8 cellular contexts compared by ENCODE assay signal in the genomic region with DNA sequence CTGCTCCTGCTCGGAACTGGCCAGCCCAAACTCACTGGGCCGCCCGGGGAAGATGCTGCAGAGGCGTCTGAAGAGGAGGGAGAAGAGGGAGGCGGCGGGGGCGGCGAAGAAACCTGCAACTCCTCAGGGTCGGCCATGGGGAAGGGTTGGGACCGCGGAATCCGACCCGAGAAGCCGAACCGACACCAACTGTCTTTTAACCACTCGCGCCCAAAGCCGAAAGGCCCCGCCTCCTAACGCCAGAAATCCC. TPM values are rescaled to one million over a fixed set of nuclear protein-coding genes. Genes with fewer than 3 reads are reported as not detected.
DNase-seq lines count a peak whose midpoint lies in the region; ATAC-seq, FAIRE-seq and TF ChIP-seq lines count a peak whose summit lies in the region.

A gene (minus strand): TSS at position 223 of the 250 bp plus-strand sequence. CDS start 86 bp downstream, at position 137.

- no peak for ATAC-seq in activated T-cell treated with anti-CD3 and anti-CD28 coated beads, Interleukin-2, amount 50 U/mL, for 4 hours
- ATAC-seq in right lobe of liver, result peak; percentile 1 to 2 (median 1)
- no peak for ATAC-seq in upper lobe of left lung (ENCODE audit: low FRiP score in 2 of 2)
- no peak for ATAC-seq in HG03196 (IDR thresholded peaks at IDR 0.05; ENCODE audit: unreplicated experiment)

- WGBS in right lobe of liver (ENCODE audit: insufficient coverage, low coverage, low lambda C conversion rate, missing lambda C conversion rate), result 0% methylated on average over 1 of the region's 20 CpGs
- 1% methylated on average over 20 of the region's 20 CpGs; no CpG with 5 or more reads in 1 of the 2 donors for WGBS in upper lobe of left lung, 2 donors

- no peaks in the 10 kb centered on the region for H3K9me3 Mint-ChIP-seq in activated T-cell treated with anti-CD3 and anti-CD28 coated beads, Interleukin-2, amount 50 U/mL, for 4 hours
- H3K9me3 Mint-ChIP-seq in astrocyte (ENCODE audit: unreplicated experiment), result no peaks in the 10 kb centered on the region

- no peaks in the 10 kb centered on the region for H3K27me3 Mint-ChIP-seq in activated T-cell treated with anti-CD3 and anti-CD28 coated beads, Interleukin-2, amount 50 U/mL, for 4 hours (ENCODE audit: low read depth)
- no peaks in the 10 kb centered on the region for H3K27me3 Mint-ChIP-seq in astrocyte (ENCODE audit: low read depth, unreplicated experiment)

- peak within 1 kb of the TSS; percentile 94 for H3K27ac ChIP-seq in astrocyte (ENCODE audit: low read depth, low read length)
- peak within 1 kb of the TSS; percentile 93 to 100 (median 99) for H3K27ac ChIP-seq in right lobe of liver
- H3K27ac ChIP-seq in upper lobe of left lung, result peak within 1 kb of the TSS; percentile 93 to 98 (median 95)

- H3K4me2 ChIP-seq in astrocyte (ENCODE audit: low read length), result peak within 1 kb of the TSS; percentile 92

- no peak for DNase-seq in activated T-cell treated with anti-CD3 and anti-CD28 coated beads, Interleukin-2, amount 50 U/mL, for 4 hours
- DNase-seq in activated T-cell treated with anti-CD3 and anti-CD28 coated beads for 4 hours (no peak), astrocyte (ENCODE audit: low read depth) (no peak), right lobe of liver (no peak), upper lobe of left lung (peak in 1 of 2 donors; percentile 88), D341Med (ENCODE audit: low spot score) (no peak), HuH-7 (ENCODE audit: low spot score) (no peak)

- intact Hi-C loops in right lobe of liver (cut with DNase I), result no loop called here

- no peaks in the 10 kb centered on the region for H3K9me3 ChIP-seq in astrocyte (ENCODE audit: insufficient read depth, low read depth, low read length)
- H3K9me3 ChIP-seq in right lobe of liver, result no peaks in the 10 kb centered on the region
- no peaks in the 10 kb centered on the region for H3K9me3 ChIP-seq in upper lobe of left lung

- no peaks in the 10 kb centered on the region for H4K20me1 ChIP-seq in astrocyte (ENCODE audit: insufficient read depth, low read length)

- peaks cover 24% of the 10 kb centered on the region for H3K4me1 Mint-ChIP-seq in activated T-cell treated with anti-CD3 and anti-CD28 coated beads, Interleukin-2, amount 50 U/mL, for 4 hours (ENCODE audit: low read depth)
- peaks cover 8% of the 10 kb centered on the region for H3K4me1 Mint-ChIP-seq in astrocyte (ENCODE audit: low read depth, unreplicated experiment)

- peak within 1 kb of the TSS; percentile 97 for H3K4me3 Mint-ChIP-seq in activated T-cell treated with anti-CD3 and anti-CD28 coated beads, Interleukin-2, amount 50 U/mL, for 4 hours
- peak within 1 kb of the TSS; percentile 98 for H3K4me3 Mint-ChIP-seq in astrocyte (ENCODE audit: unreplicated experiment)

- no peak for FAIRE-seq in astrocyte (lab: Jason Lieb, UNC)

- no peak for TF ChIP-seq CTCF in astrocyte (IDR thresholded peaks at IDR 0.05; ENCODE audit: insufficient read depth, low read depth, low read length)
- no peak for TF ChIP-seq CTCF in right lobe of liver (IDR thresholded peaks at IDR 0.05)
- no peak for TF ChIP-seq CTCF in upper lobe of left lung (IDR thresholded peaks at IDR 0.05)

- peaks cover 1% of the 10 kb centered on the region for H3K36me3 Mint-ChIP-seq in activated T-cell treated with anti-CD3 and anti-CD28 coated beads, Interleukin-2, amount 50 U/mL, for 4 hours (ENCODE audit: insufficient read depth)
- H3K36me3 Mint-ChIP-seq in astrocyte (ENCODE audit: low read depth, unreplicated experiment), result no peaks in the 10 kb centered on the region

- peak within 1 kb of the TSS; percentile 94 for H3K27ac Mint-ChIP-seq in astrocyte (ENCODE audit: unreplicated experiment)

- peak within 1 kb of the TSS; percentile 89 for H3K9ac ChIP-seq in astrocyte (ENCODE audit: low read length)

- peaks cover 56% of the 10 kb centered on the region for H3K79me2 ChIP-seq in astrocyte (ENCODE audit: insufficient read depth, low read length)

- H3K27me3 ChIP-seq in astrocyte (ENCODE audit: insufficient read depth, low read length) (no peaks in the 10 kb centered on the region), right lobe of liver (no peaks in the 10 kb centered on the region), upper lobe of left lung (no peaks in the 10 kb centered on the region)

- H3K4me3 ChIP-seq in astrocyte (ENCODE audit: insufficient read depth, low read depth, low read length), result peak within 1 kb of the TSS; percentile 75
- H3K4me3 ChIP-seq in right lobe of liver, result peak within 1 kb of the TSS; percentile 73 to 82 (median 80)
- H3K4me3 ChIP-seq in upper lobe of left lung, result peak within 1 kb of the TSS; percentile 89 to 98 (median 90)

- no peak for TF ChIP-seq EP300 in upper lobe of left lung (IDR thresholded peaks at IDR 0.05)

- H3K4me1 ChIP-seq in astrocyte (ENCODE audit: insufficient read depth, low read length), result peaks cover 7% of the 10 kb centered on the region
- H3K4me1 ChIP-seq in right lobe of liver, result peaks cover 0 to 17% (median 4%) of the 10 kb centered on the region in 4 donors
- H3K4me1 ChIP-seq in upper lobe of left lung, result peaks cover 13 to 22% (median 15%) of the 10 kb centered on the region in 4 donors

- no peak for TF ChIP-seq POLR2A in right lobe of liver (IDR thresholded peaks at IDR 0.05)
- TF ChIP-seq POLR2A in upper lobe of left lung (IDR thresholded peaks at IDR 0.05), result no peak

- H3K36me3 ChIP-seq in astrocyte (ENCODE audit: insufficient read depth, low read length) (no peaks in the 10 kb centered on the region), right lobe of liver (no peaks in the 10 kb centered on the region), upper lobe of left lung (no peaks in the 10 kb centered on the region)

- H2AFZ ChIP-seq in astrocyte (ENCODE audit: low read depth, low read length), result peak within 1 kb of the TSS; percentile 84

RNA-seq across cellular contexts. Expression of the gene that starts here (rescaled TPM):
- 10 to 100 TPM; 12.5 to 13.0 (median 12.7) TPM for total RNA-seq in activated T-cell treated with anti-CD3 and anti-CD28 coated beads, Interleukin-2, amount 50 U/mL, for 4 hours
- total RNA-seq in astrocyte (7.0 and 8.4 TPM in 2 replicates), right lobe of liver (1 to 10 TPM in 2 of 6 experiments, under 1 TPM in 4; 0.54 to 2.8 (median 0.92) TPM), upper lobe of left lung (1 to 10 TPM in 5 of 6 donors, not detected in 1; 1.8 to 3.2 (median 3.0) TPM)

Comparison
In these comparisons a context has a peak if more than half of its experiments do, and no peak if none do; other contexts are left out.
1. ATAC-seq: peak in right lobe of liver (4 of 4); none in activated T-cell treated with anti-CD3 and anti-CD28 coated beads, Interleukin-2, amount 50 U/mL, for 4 hours (0 of 2), upper lobe of left lung (0 of 2) and HG03196 (single experiment).
2. Peak in every context shown above with its lines, with median percentiles within 50 percentile points of each other: H3K27ac ChIP-seq and H3K4me3 ChIP-seq.